23 cellular contexts compared by ENCODE assay signal in genomic region chr5:4531756-4532704, GRCh38.
DNase-seq lines count a peak whose midpoint lies in the region; FAIRE-seq and TF ChIP-seq lines count a peak whose summit lies in the region.
"Had no signal": no experiment of that assay in that cellular context is flagged by ENCODE, and none has a peak within 500 bp of the region (broad histone marks: within the 10 kb centered on the region; RNA-seq: fewer than 3 reads in every experiment).

No MANE protein-coding gene starts in this region.

- WGBS in mesendoderm (ENCODE audit: extremely low coverage, insufficient coverage, low lambda C conversion rate), result no CpG with 5 or more reads among the region's 10 CpGs

- peaks cover 16% of the 10 kb centered on the region for H3K4me1 ChIP-seq in cardiac muscle cell (ENCODE audit: low read depth)
- no peaks in the 10 kb centered on the region for H3K4me1 ChIP-seq in left ventricle myocardium inferior
- peaks cover 15% of the 10 kb centered on the region for H3K4me1 ChIP-seq in SJSA1 (replicated peaks)
- no peaks in the 10 kb centered on the region for H3K4me1 ChIP-seq in mesendoderm (ENCODE audit: control insufficient read depth, low read depth, low read length)
- no peaks in the 10 kb centered on the region for H3K4me1 ChIP-seq in A673 (ENCODE audit: insufficient read depth, low read length, poor library complexity, severe bottlenecking)
- H3K4me1 ChIP-seq: Peyer's patch had no signal

- intact Hi-C loops in left ventricle myocardium inferior (cut with micrococcal nuclease), result no loop called here
- intact Hi-C loops in A673 (cut with micrococcal nuclease; ENCODE audit: unreplicated experiment), result no loop called here

- TF ChIP-seq CTCF in cardiac muscle cell (IDR thresholded peaks at IDR 0.05; ENCODE audit: low read depth, low read length) (no peak), left ventricle myocardium inferior (IDR thresholded peaks at IDR 0.05; ENCODE audit: borderline replicate concordance) (no peak), A673 (conservative IDR thresholded peaks at IDR 0.05; ENCODE audit: low read depth, low read length) (no peak), endothelial cell (IDR thresholded peaks at IDR 0.05; ENCODE audit: unreplicated experiment) (no peak)

- H3K27me3 Mint-ChIP-seq in endothelial cell (ENCODE audit: unreplicated experiment), result peaks cover 1% of the 10 kb centered on the region
- H3K27me3 Mint-ChIP-seq: CD8-positive, alpha-beta memory T cell had no signal

- no peak overlapping the region for H3K23ac ChIP-seq in mesendoderm (ENCODE audit: low read length)

- H2BK120ac ChIP-seq in mesendoderm (ENCODE audit: low read depth, low read length), result no peak overlapping the region

- H3K27ac Mint-ChIP-seq in endothelial cell (ENCODE audit: unreplicated experiment), result no peak overlapping the region
- H3K27ac Mint-ChIP-seq: CD8-positive, alpha-beta memory T cell had no signal

- H3K36me3 ChIP-seq in cardiac muscle cell (no peaks in the 10 kb centered on the region), left ventricle myocardium inferior (no peaks in the 10 kb centered on the region), SJSA1 (no peaks in the 10 kb centered on the region), mesendoderm (ENCODE audit: control insufficient read depth, insufficient read depth, low read length) (no peaks in the 10 kb centered on the region), A673 (ENCODE audit: insufficient read depth, low read length, poor library complexity, severe bottlenecking) (no peaks in the 10 kb centered on the region)
- H3K36me3 ChIP-seq: MG63, Peyer's patch had no signal

- no peak overlapping the region for H3K4me3 ChIP-seq in cardiac muscle cell
- H3K4me3 ChIP-seq in left ventricle myocardium inferior, result no peak overlapping the region
- no peak overlapping the region for H3K4me3 ChIP-seq in SJSA1
- no peak overlapping the region for H3K4me3 ChIP-seq in mesendoderm (ENCODE audit: low read length)
- no peak overlapping the region for H3K4me3 ChIP-seq in A673 (ENCODE audit: low read depth, low read length, poor library complexity, severe bottlenecking)
- H3K4me3 ChIP-seq: MG63, Peyer's patch had no signal

- H3K56ac ChIP-seq in mesendoderm (ENCODE audit: low read length), result no peak overlapping the region

- no peak overlapping the region for H2AK5ac ChIP-seq in mesendoderm (ENCODE audit: low read length)

- H3K9me3 ChIP-seq in cardiac muscle cell (ENCODE audit: low read depth) (no peaks in the 10 kb centered on the region), left ventricle myocardium inferior (replicated peaks) (no peaks in the 10 kb centered on the region), SJSA1 (replicated peaks) (no peaks in the 10 kb centered on the region; the same call in 1 of the 2 replicates), A673 (ENCODE audit: low read depth, low read length, poor library complexity, severe bottlenecking) (no peaks in the 10 kb centered on the region)
- H3K9me3 ChIP-seq: MG63, Peyer's patch had no signal

- H3K27ac ChIP-seq in cardiac muscle cell, result peak overlapping the region; percentile 73
- H3K27ac ChIP-seq in left ventricle myocardium inferior (replicated peaks), result no peak overlapping the region
- H3K27ac ChIP-seq in SJSA1, result no peak overlapping the region
- no peak overlapping the region for H3K27ac ChIP-seq in mesendoderm (ENCODE audit: low read depth, low read length)
- H3K27ac ChIP-seq in A673 (ENCODE audit: low read depth, low read length, poor library complexity, severe bottlenecking), result no peak overlapping the region
- H3K27ac ChIP-seq: C4-2B, KMS-11, Peyer's patch had no signal

- peak; percentile 23 for FAIRE-seq in urothelium cell line (lab: Jason Lieb, UNC)
- FAIRE-seq: GM19239, H1 had no signal

- no peaks in the 10 kb centered on the region for H3K9me3 Mint-ChIP-seq in endothelial cell (ENCODE audit: unreplicated experiment)

- no peak overlapping the region for H2BK15ac ChIP-seq in mesendoderm (replicated peaks; ENCODE audit: low read depth)

- H3K79me1 ChIP-seq in mesendoderm (ENCODE audit: low read length), result no peaks in the 10 kb centered on the region

- CTCF ChIA-PET in A673 (lab: Charles Lee), result no interaction called here

- H3K9ac ChIP-seq in mesendoderm (ENCODE audit: low read length), result no peak overlapping the region
- H3K9ac ChIP-seq: KMS-11 had no signal

- no peak overlapping the region for H3K18ac ChIP-seq in mesendoderm (ENCODE audit: low read length)

- DNase-seq in cardiac muscle cell (ENCODE audit: low read depth in 1 of 2, low spot score in 1 of 2) (peak in 1 of 2 donors; percentile 40), left ventricle myocardium inferior (no peak), SJSA1 (ENCODE audit: low read depth in 1 of 2, low spot score in 2 of 2) (peak; percentile 69 to 76), mesendoderm (peak; percentile 74), urothelium cell line (ENCODE audit: low spot score) (no peak), A673 (ENCODE audit: low spot score) (no peak), medulla oblongata (ENCODE audit: extremely low spot score) (no peak), endothelial cell (ENCODE audit: low spot score) (no peak)
- DNase-seq: 8988T; Calu3; CD8-positive, alpha-beta memory T cell; DMS153; GF-D8; MG63; NCI-H1417; NCI-H187; NCI-H510A; NCI-H774; Peyer's patch had no signal

- no peak overlapping the region for H2BK5ac ChIP-seq in mesendoderm (ENCODE audit: low read length)

- no peak overlapping the region for H3K4me2 ChIP-seq in mesendoderm (ENCODE audit: low read length)
- H3K4me2 ChIP-seq: KMS-11 had no signal

- H3K36me3 Mint-ChIP-seq in endothelial cell (ENCODE audit: low read depth, unreplicated experiment), result no peaks in the 10 kb centered on the region
- H3K36me3 Mint-ChIP-seq: CD8-positive, alpha-beta memory T cell had no signal

- no peak overlapping the region for H4K8ac ChIP-seq in mesendoderm (ENCODE audit: low read depth, low read length)

- POLR2A ChIA-PET in A673 (lab: Charles Lee; ENCODE audit: low non-redundant PET), result no interaction called here

- H4K5ac ChIP-seq in mesendoderm (ENCODE audit: low read length), result no peak overlapping the region

- BruUV-seq in A673 (replicated peaks; lab: Mats Ljungman, UMichigan), result no TSS peak

- H3K27me3 ChIP-seq in cardiac muscle cell (no peaks in the 10 kb centered on the region), left ventricle myocardium inferior (ENCODE audit: low read depth) (peaks cover 46% of the 10 kb centered on the region), SJSA1 (replicated peaks) (peaks cover 7% of the 10 kb centered on the region; the same call in 1 of the 2 replicates), mesendoderm (ENCODE audit: insufficient read depth, low read length, poor library complexity) (no peaks in the 10 kb centered on the region), A673 (replicated peaks; ENCODE audit: insufficient read depth, low read depth, low read length, poor library complexity) (no peaks in the 10 kb centered on the region)
- H3K27me3 ChIP-seq: MG63, Peyer's patch had no signal

- H3K79me2 ChIP-seq in mesendoderm (ENCODE audit: control insufficient read depth, insufficient read depth, low read length), result no peaks in the 10 kb centered on the region

- H3K4me3 Mint-ChIP-seq in endothelial cell (ENCODE audit: unreplicated experiment), result no peak overlapping the region
- H3K4me3 Mint-ChIP-seq: CD8-positive, alpha-beta memory T cell had no signal

- H3K4ac ChIP-seq in mesendoderm (ENCODE audit: low read depth, low read length), result no peak overlapping the region

- no peaks in the 10 kb centered on the region for H3K4me1 Mint-ChIP-seq in endothelial cell (ENCODE audit: unreplicated experiment)
- H3K4me1 Mint-ChIP-seq: CD8-positive, alpha-beta memory T cell had no signal

Comparison
In these comparisons a context has a peak if more than half of its experiments do, and no peak if none do; other contexts are left out.
1. DNase-seq: peak in SJSA1 (2 of 2) and mesendoderm (single experiment); none in left ventricle myocardium inferior (single experiment), urothelium cell line (single experiment), A673 (single experiment), medulla oblongata (single experiment) and endothelial cell (single experiment).